8 cellular contexts compared by ENCODE assay signal in the genomic region with DNA sequence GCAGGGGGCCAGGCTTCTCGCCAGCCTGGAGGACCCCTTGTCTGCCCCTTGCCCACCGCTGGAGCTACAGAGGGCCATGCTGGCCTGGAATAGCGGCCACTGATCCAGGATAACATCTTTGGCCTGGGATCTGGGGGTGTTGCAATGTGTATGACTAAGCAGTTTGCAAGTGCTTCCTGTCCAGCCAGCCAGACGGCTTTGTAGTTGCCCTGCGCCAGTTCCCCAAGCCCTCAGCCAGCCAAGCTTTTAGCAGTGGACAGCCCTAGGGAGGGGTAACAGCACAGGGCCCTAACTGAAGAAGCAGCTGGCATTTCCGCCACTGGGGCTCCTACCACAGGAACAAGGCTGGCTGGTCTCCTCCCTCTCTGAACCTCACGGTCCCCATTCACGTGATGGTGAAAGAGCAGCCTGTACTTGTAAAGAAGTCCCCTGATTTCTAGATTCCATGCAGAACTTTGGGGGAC. TPM values are rescaled to one million over a fixed set of nuclear protein-coding genes. Genes with fewer than 3 reads are reported as not detected.
DNase-seq lines count a peak whose midpoint lies in the region; ATAC-seq and TF ChIP-seq lines count a peak whose summit lies in the region.

No MANE protein-coding gene starts in this region.

- TF ChIP-seq CTCF in chondrocyte (IDR thresholded peaks at IDR 0.05) (no peak), lower lobe of right lung (IDR thresholded peaks at IDR 0.05) (no peak), vagina (IDR thresholded peaks at IDR 0.05) (peak in 1 of 3 experiments; percentile 26)

- peak; percentile 84 for DNase-seq in CD1c-positive myeloid dendritic cell (ENCODE audit: extremely low spot score)
- DNase-seq in NCI-H2196 (lab: John Stamatoyannopoulos, UW; ENCODE audit: unreplicated experiment), result peak; percentile 43
- DNase-seq in chondrocyte (ENCODE audit: low spot score), result no peak
- peak; percentile 95 for DNase-seq in lower lobe of right lung
- DNase-seq in vagina (ENCODE audit: extremely low spot score in 2 of 2), result peak in 1 of 2 donors; percentile 97
- DNase-seq in stimulated activated CD4-positive, alpha-beta T cell treated with anti-CD3 and anti-CD28 coated beads, Interleukin-1b, Interleukin-23, amount 100 ng/mL, for 48 hours, result no peak

- H3K4me3 Mint-ChIP-seq in chondrocyte (ENCODE audit: unreplicated experiment), result no peak overlapping the region

- no peaks in the 10 kb centered on the region for H3K27me3 ChIP-seq in lower lobe of right lung (ENCODE audit: low read depth)
- H3K27me3 ChIP-seq in vagina, result no peaks in the 10 kb centered on the region

- H3K4me1 ChIP-seq in lower lobe of right lung (peaks cover 51% of the 10 kb centered on the region), vagina (peaks cover 33% of the 10 kb centered on the region)

- H3K36me3 Mint-ChIP-seq in chondrocyte (ENCODE audit: low read depth), result peaks cover 26% of the 10 kb centered on the region

- H3K9me3 ChIP-seq in lower lobe of right lung (no peaks in the 10 kb centered on the region), vagina (no peaks in the 10 kb centered on the region)

- no peaks in the 10 kb centered on the region for H3K27me3 Mint-ChIP-seq in chondrocyte (ENCODE audit: low read depth)

- H3K27ac Mint-ChIP-seq in chondrocyte (ENCODE audit: unreplicated experiment), result peak overlapping the region; percentile 49

- H3K4me3 ChIP-seq in lower lobe of right lung, result peak overlapping the region; percentile 12
- H3K4me3 ChIP-seq in vagina, result peak overlapping the region in 1 of 2 donors; percentile 0

- H3K36me3 ChIP-seq in lower lobe of right lung (peaks cover 79% of the 10 kb centered on the region), vagina (peaks cover 0 to 49% of the 10 kb centered on the region in 2 donors)

- peaks cover 28% of the 10 kb centered on the region for H3K4me1 Mint-ChIP-seq in chondrocyte (ENCODE audit: low read depth)

- H3K27ac ChIP-seq in lower lobe of right lung (peak overlapping the region; percentile 81), vagina (peak overlapping the region; percentile 73)

- no peaks in the 10 kb centered on the region for H3K9me3 Mint-ChIP-seq in chondrocyte (ENCODE audit: low read depth)

- intact Hi-C loops in lower lobe of right lung (cut with DNase I) (no loop called here), vagina (cut with DNase I) (no loop called here)

- no peak for TF ChIP-seq POLR2A in vagina (IDR thresholded peaks at IDR 0.05)
- TF ChIP-seq POLR2A in GM18505 (IDR thresholded peaks at IDR 0.05; ENCODE audit: borderline replicate concordance, extremely low read depth, insufficient read depth, insufficient read length), result no peak

- ATAC-seq in lower lobe of right lung (peak; percentile 96), HG03354 (IDR thresholded peaks at IDR 0.05; ENCODE audit: poor library complexity, severe bottlenecking, unreplicated experiment) (no peak), GM18505 (IDR thresholded peaks at IDR 0.05; ENCODE audit: unreplicated experiment) (no peak)

RNA-seq across cellular contexts. Expression of gene UQCR10, which starts 32.1 kb away (rescaled TPM):
- total RNA-seq in chondrocyte (59.2 to 73.2 TPM (median 63.5 TPM) in 3 replicates), lower lobe of right lung (80.3 TPM), vagina (65.8 TPM)

RNA-seq across cellular contexts. Expression of gene ZMAT5, which starts 32.4 kb away (rescaled TPM):
- total RNA-seq in chondrocyte (16.6 to 18.8 TPM (median 18.1 TPM) in 3 replicates), lower lobe of right lung (18.3 TPM), vagina (22.6 TPM)

RNA-seq across cellular contexts. Expression of gene ASCC2, which starts 38.8 kb away (rescaled TPM):
- total RNA-seq in chondrocyte, result 43.2 to 65.8 TPM (median 44.2 TPM) in 3 replicates
- 65.4 TPM for total RNA-seq in lower lobe of right lung
- 62.6 TPM for total RNA-seq in vagina

Comparison
In these comparisons a context has a peak if more than half of its experiments do, and no peak if none do; other contexts are left out.
1. DNase-seq: peak in CD1c-positive myeloid dendritic cell (single experiment), NCI-H2196 (single experiment) and lower lobe of right lung (single experiment); none in chondrocyte (single experiment) and stimulated activated CD4-positive, alpha-beta T cell treated with anti-CD3 and anti-CD28 coated beads, Interleukin-1b, Interleukin-23, amount 100 ng/mL, for 48 hours (single experiment).
2. ATAC-seq: peak in lower lobe of right lung (2 of 2); none in HG03354 (single experiment) and GM18505 (single experiment).